Comparison of ENCODE assay signal across 2 cellular contexts in the genomic region with DNA sequence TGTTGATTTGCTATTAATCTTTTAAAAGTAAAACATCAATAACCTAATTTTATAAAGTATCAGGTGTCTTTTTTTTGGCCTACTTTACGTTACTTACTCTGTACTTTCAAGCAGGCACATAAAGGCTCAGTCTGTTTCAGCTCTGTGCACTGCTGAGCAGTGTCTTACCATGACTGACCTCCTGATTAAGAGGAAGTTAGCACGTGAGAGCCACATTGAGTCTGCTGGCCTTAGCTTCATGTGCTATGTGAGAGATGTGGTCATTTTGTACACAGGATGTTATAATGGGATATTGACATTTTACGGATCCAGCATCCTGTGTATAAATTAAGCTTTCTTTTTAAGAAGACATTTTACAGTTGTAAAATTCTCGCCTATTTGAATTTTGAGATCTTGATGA.
TF ChIP-seq lines count a peak whose summit lies in the region.

No MANE protein-coding gene starts in this region.

TF ChIP-seq in IMR-90, 13 proteins besides CTCF, POLR2A, EP300 and RAD21:
- TF ChIP-seq BHLHE40 (IDR thresholded peaks at IDR 0.05; ENCODE audit: low read depth, low read length), result peak; percentile 65; the same call in 1 of the 2 replicates
- TF ChIP-seq SMC3 (IDR thresholded peaks at IDR 0.05; ENCODE audit: low read depth, low read length), result no peak

TF ChIP-seq in H1, 55 proteins besides CTCF, POLR2A, EP300 and RAD21:
- TF ChIP-seq BCL11A (IDR thresholded peaks at IDR 0.05; ENCODE audit: low read depth in 2 of 2, low read length in 2 of 2), result no peak
- no peak for TF ChIP-seq FOSL1 (IDR thresholded peaks at IDR 0.05; ENCODE audit: insufficient read depth, low read depth, low read length)
- no peak for TF ChIP-seq CTBP2 (IDR thresholded peaks at IDR 0.05; ENCODE audit: borderline replicate concordance, insufficient read depth, insufficient read length, low read length)
- no peak for TF ChIP-seq JUN (IDR thresholded peaks at IDR 0.05; ENCODE audit: low read depth, low read length)
- TF ChIP-seq RXRA (IDR thresholded peaks at IDR 0.05; ENCODE audit: insufficient read depth, low read depth, low read length), result no peak
- no peak for TF ChIP-seq POLR2AphosphoS5 (IDR thresholded peaks at IDR 0.05; ENCODE audit: low read depth, low read length)
- no peak for TF ChIP-seq SIRT6 (IDR thresholded peaks at IDR 0.05; ENCODE audit: low read length)
- no peak for TF ChIP-seq CBX8 (IDR thresholded peaks at IDR 0.05; ENCODE audit: borderline replicate concordance, low read depth, low read length)
- TF ChIP-seq SIX5 (IDR thresholded peaks at IDR 0.05; ENCODE audit: low read depth, low read length), result no peak
- no peak for TF ChIP-seq PHF8 (conservative IDR thresholded peaks at IDR 0.05; ENCODE audit: low read depth, low read length)
- TF ChIP-seq, protein P1, sequence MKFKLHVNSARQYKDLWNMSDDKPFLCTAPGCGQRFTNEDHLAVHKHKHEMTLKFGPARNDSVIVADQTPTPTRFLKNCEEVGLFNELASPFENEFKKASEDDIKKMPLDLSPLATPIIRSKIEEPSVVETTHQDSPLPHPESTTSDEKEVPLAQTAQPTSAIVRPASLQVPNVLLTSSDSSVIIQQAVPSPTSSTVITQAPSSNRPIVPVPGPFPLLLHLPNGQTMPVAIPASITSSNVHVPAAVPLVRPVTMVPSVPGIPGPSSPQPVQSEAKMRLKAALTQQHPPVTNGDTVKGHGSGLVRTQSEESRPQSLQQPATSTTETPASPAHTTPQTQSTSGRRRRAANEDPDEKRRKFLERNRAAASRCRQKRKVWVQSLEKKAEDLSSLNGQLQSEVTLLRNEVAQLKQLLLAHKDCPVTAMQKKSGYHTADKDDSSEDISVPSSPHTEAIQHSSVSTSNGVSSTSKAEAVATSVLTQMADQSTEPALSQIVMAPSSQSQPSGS (IDR thresholded peaks at IDR 0.05; ENCODE audit: low read length), result no peak
